In the genomic region with DNA sequence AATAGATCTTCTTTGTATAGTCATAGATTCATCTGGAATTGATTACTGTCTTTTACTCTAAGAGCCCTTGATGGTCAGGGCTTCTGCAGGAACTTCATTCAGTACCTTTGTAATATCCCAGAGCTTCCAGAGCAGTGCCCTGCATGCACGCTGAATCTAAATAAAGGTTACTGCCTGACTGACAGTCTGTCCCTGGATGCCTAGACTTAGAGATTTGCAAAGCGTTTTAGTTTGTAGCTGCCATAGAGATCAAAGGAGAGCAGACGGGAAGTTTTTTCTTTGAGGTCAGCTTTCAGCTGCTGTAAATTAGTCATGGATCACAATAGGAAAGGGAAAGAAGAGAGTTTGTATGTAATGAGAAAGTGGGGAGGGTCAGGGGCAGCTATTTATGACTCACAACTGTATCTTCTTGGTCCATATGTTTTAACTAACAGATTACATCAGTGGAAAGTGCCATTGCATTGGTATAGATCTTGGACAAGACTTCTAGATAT, we compare ENCODE assay signal across 1 cellular context.
TF ChIP-seq lines count a peak whose summit lies in the region.

No MANE protein-coding gene starts in this region.

TF ChIP-seq in IMR-90, 13 proteins besides CTCF, POLR2A, EP300 and RAD21:
- TF ChIP-seq RFX5 (IDR thresholded peaks at IDR 0.05; ENCODE audit: low read depth, low read length) (no peak), CEBPB (IDR thresholded peaks at IDR 0.05; ENCODE audit: low read depth, low read length) (no peak), SMC3 (IDR thresholded peaks at IDR 0.05; ENCODE audit: low read depth, low read length) (no peak), BHLHE40 (IDR thresholded peaks at IDR 0.05; ENCODE audit: low read depth, low read length) (no peak), CHD1 (IDR thresholded peaks at IDR 0.05; ENCODE audit: low read depth, low read length) (no peak), NFE2L2 (IDR thresholded peaks at IDR 0.05; ENCODE audit: low read depth, low read length) (no peak), FOS (IDR thresholded peaks at IDR 0.05; ENCODE audit: low read depth, low read length) (no peak), MAZ (IDR thresholded peaks at IDR 0.05; ENCODE audit: borderline replicate concordance, low read depth, low read length) (no peak), MXI1 (IDR thresholded peaks at IDR 0.05; ENCODE audit: borderline replicate concordance, low read depth, low read length) (no peak), MAFK (IDR thresholded peaks at IDR 0.05; ENCODE audit: low read depth, low read length) (no peak), RCOR1 (IDR thresholded peaks at IDR 0.05; ENCODE audit: insufficient replicate concordance, low read length) (no peak)
- TF ChIP-seq, protein P1, sequence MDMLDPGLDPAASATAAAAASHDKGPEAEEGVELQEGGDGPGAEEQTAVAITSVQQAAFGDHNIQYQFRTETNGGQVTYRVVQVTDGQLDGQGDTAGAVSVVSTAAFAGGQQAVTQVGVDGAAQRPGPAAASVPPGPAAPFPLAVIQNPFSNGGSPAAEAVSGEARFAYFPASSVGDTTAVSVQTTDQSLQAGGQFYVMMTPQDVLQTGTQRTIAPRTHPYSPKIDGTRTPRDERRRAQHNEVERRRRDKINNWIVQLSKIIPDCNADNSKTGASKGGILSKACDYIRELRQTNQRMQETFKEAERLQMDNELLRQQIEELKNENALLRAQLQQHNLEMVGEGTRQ (IDR thresholded peaks at IDR 0.05; ENCODE audit: low read depth, low read length) = no peak
- TF ChIP-seq, protein P2, sequence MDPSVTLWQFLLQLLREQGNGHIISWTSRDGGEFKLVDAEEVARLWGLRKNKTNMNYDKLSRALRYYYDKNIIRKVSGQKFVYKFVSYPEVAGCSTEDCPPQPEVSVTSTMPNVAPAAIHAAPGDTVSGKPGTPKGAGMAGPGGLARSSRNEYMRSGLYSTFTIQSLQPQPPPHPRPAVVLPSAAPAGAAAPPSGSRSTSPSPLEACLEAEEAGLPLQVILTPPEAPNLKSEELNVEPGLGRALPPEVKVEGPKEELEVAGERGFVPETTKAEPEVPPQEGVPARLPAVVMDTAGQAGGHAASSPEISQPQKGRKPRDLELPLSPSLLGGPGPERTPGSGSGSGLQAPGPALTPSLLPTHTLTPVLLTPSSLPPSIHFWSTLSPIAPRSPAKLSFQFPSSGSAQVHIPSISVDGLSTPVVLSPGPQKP (IDR thresholded peaks at IDR 0.05; ENCODE audit: borderline replicate concordance, low read depth, low read length) = no peak
